16 cellular contexts compared by ENCODE assay signal in genomic region chr13:99299545-99300341, GRCh38. TPM values are rescaled to one million over a fixed set of nuclear protein-coding genes. Genes with fewer than 3 reads are reported as not detected.
DNase-seq lines count a peak whose midpoint lies in the region; ATAC-seq and TF ChIP-seq lines count a peak whose summit lies in the region.
"Had no signal": no experiment of that assay in that cellular context is flagged by ENCODE, and none has a peak within 500 bp of the region (broad histone marks: within the 10 kb centered on the region; RNA-seq: fewer than 3 reads in every experiment).

No MANE protein-coding gene starts in this region.

- no peak for ATAC-seq in activated naive CD8-positive, alpha-beta T cell treated with anti-CD3 and anti-CD28 coated beads, Interleukin-2, amount 50 U/mL, for 24 hours
- ATAC-seq in stimulated activated memory B cell treated with anti-CD40 and anti-IgM and Interleukin-4, amounts not matched to agents 10 μg/mL and 1 μg/mL and 100 μg/mL, for 72 hours, result no peak
- ATAC-seq in HG03442 (IDR thresholded peaks at IDR 0.05; ENCODE audit: unreplicated experiment), result no peak

- H3K4me3 ChIP-seq in HL-60 (replicated peaks; ENCODE audit: insufficient read depth, low read length), result no peak overlapping the region
- H3K4me3 ChIP-seq: MG63 had no signal

- peak overlapping the region; percentile 93 for H3K27ac ChIP-seq in HL-60 (replicated peaks)
- H3K27ac ChIP-seq: parathyroid adenoma had no signal

- H3K9me3 Mint-ChIP-seq in activated naive CD4-positive, alpha-beta T cell treated with anti-CD3 and anti-CD28 coated beads for 36 hours, result no peaks in the 10 kb centered on the region
- no peaks in the 10 kb centered on the region for H3K9me3 Mint-ChIP-seq in activated naive CD8-positive, alpha-beta T cell treated with anti-CD3 and anti-CD28 coated beads, Interleukin-2, amount 50 U/mL, for 24 hours
- no peaks in the 10 kb centered on the region for H3K9me3 Mint-ChIP-seq in stimulated activated memory B cell treated with anti-CD40 and anti-IgM and Interleukin-4, amounts not matched to agents 10 μg/mL and 1 μg/mL and 100 μg/mL, for 72 hours
- H3K9me3 Mint-ChIP-seq: T-helper 1 cell treated with Interleukin-12 subunit alpha and Interleukin-12 subunit beta and Interleukin-4 antibody, amounts not matched to agents 30 μg/mL and 1 μg/mL, for 36 hours had no signal

- CTCF ChIA-PET in activated naive CD4-positive, alpha-beta T cell treated with anti-CD3 and anti-CD28 coated beads for 36 hours (lab: Charles Lee), result interaction anchor here (0.6 to 5.1 kb wide), 9 partner anchors 13 to 730 kb away, joined by 3 to 49 read pairs (median 3); no protein-coding TSS in a partner anchor

- no peaks in the 10 kb centered on the region for H3K27me3 Mint-ChIP-seq in activated naive CD4-positive, alpha-beta T cell treated with anti-CD3 and anti-CD28 coated beads for 36 hours (ENCODE audit: low read depth)
- H3K27me3 Mint-ChIP-seq in activated naive CD8-positive, alpha-beta T cell treated with anti-CD3 and anti-CD28 coated beads, Interleukin-2, amount 50 U/mL, for 24 hours, result no peaks in the 10 kb centered on the region
- no peaks in the 10 kb centered on the region for H3K27me3 Mint-ChIP-seq in stimulated activated memory B cell treated with anti-CD40 and anti-IgM and Interleukin-4, amounts not matched to agents 10 μg/mL and 1 μg/mL and 100 μg/mL, for 72 hours

- peaks cover 39% of the 10 kb centered on the region for H3K36me3 Mint-ChIP-seq in activated naive CD4-positive, alpha-beta T cell treated with anti-CD3 and anti-CD28 coated beads for 36 hours (ENCODE audit: low read depth)
- peaks cover 58% of the 10 kb centered on the region for H3K36me3 Mint-ChIP-seq in activated naive CD8-positive, alpha-beta T cell treated with anti-CD3 and anti-CD28 coated beads, Interleukin-2, amount 50 U/mL, for 24 hours (ENCODE audit: low read depth)
- H3K36me3 Mint-ChIP-seq in stimulated activated memory B cell treated with anti-CD40 and anti-IgM and Interleukin-4, amounts not matched to agents 10 μg/mL and 1 μg/mL and 100 μg/mL, for 72 hours, result peaks cover 57% of the 10 kb centered on the region

- DNase-seq in activated naive CD4-positive, alpha-beta T cell treated with anti-CD3 and anti-CD28 coated beads for 36 hours, result no peak
- DNase-seq in activated naive CD4-positive, alpha-beta T cell treated with Interleukin-2 at 50 U/mL for 16 hours, result no peak
- peak in 1 of 2 experiments; percentile 56 for DNase-seq in HL-60 (ENCODE audit: low read depth in 1 of 2, low spot score in 1 of 2)
- no peak for DNase-seq in activated naive CD8-positive, alpha-beta T cell treated with anti-CD3 and anti-CD28 coated beads, Interleukin-2, amount 50 U/mL, for 24 hours
- no peak for DNase-seq in DMS53 treated with DMSO at 0.1 percent for 48 hours (lab: John Stamatoyannopoulos, UW; ENCODE audit: unreplicated experiment)
- no peak for DNase-seq in activated gamma-delta T cell (lab: John Stamatoyannopoulos, UW)
- DNase-seq: EL; foreskin fibroblast; MG63; NCI-H2227 treated with DMSO at 0.1 percent for 48 hours; stimulated activated CD8-positive, alpha-beta memory T cell treated with anti-CD3 and anti-CD28 coated beads, Interleukin-4, amount 100 ng/mL, for 48 hours had no signal

- peak overlapping the region; percentile 51 for H3K4me3 Mint-ChIP-seq in activated naive CD4-positive, alpha-beta T cell treated with anti-CD3 and anti-CD28 coated beads for 36 hours
- peak overlapping the region; percentile 45 for H3K4me3 Mint-ChIP-seq in activated naive CD8-positive, alpha-beta T cell treated with anti-CD3 and anti-CD28 coated beads, Interleukin-2, amount 50 U/mL, for 24 hours
- H3K4me3 Mint-ChIP-seq in stimulated activated memory B cell treated with anti-CD40 and anti-IgM and Interleukin-4, amounts not matched to agents 10 μg/mL and 1 μg/mL and 100 μg/mL, for 72 hours, result peak overlapping the region; percentile 45
- H3K4me3 Mint-ChIP-seq: T-helper 1 cell treated with Interleukin-12 subunit alpha and Interleukin-12 subunit beta and Interleukin-4 antibody, amounts not matched to agents 30 μg/mL and 1 μg/mL, for 36 hours had no signal

- H3K4me1 Mint-ChIP-seq in activated naive CD4-positive, alpha-beta T cell treated with anti-CD3 and anti-CD28 coated beads for 36 hours (ENCODE audit: low read depth), result peaks cover 87% of the 10 kb centered on the region
- peaks cover 91% of the 10 kb centered on the region for H3K4me1 Mint-ChIP-seq in activated naive CD8-positive, alpha-beta T cell treated with anti-CD3 and anti-CD28 coated beads, Interleukin-2, amount 50 U/mL, for 24 hours
- peaks cover 92% of the 10 kb centered on the region for H3K4me1 Mint-ChIP-seq in stimulated activated memory B cell treated with anti-CD40 and anti-IgM and Interleukin-4, amounts not matched to agents 10 μg/mL and 1 μg/mL and 100 μg/mL, for 72 hours

- H3K27ac Mint-ChIP-seq in activated naive CD4-positive, alpha-beta T cell treated with anti-CD3 and anti-CD28 coated beads for 36 hours, result peak overlapping the region; percentile 87
- H3K27ac Mint-ChIP-seq in activated naive CD8-positive, alpha-beta T cell treated with anti-CD3 and anti-CD28 coated beads, Interleukin-2, amount 50 U/mL, for 24 hours, result peak overlapping the region; percentile 85
- H3K27ac Mint-ChIP-seq in stimulated activated memory B cell treated with anti-CD40 and anti-IgM and Interleukin-4, amounts not matched to agents 10 μg/mL and 1 μg/mL and 100 μg/mL, for 72 hours, result peak overlapping the region; percentile 84

- intact Hi-C loops in activated naive CD4-positive, alpha-beta T cell treated with anti-CD3 and anti-CD28 coated beads for 36 hours (cut with micrococcal nuclease), result loop anchor here (5.0 kb wide), 1 partner anchor 198 kb away; no protein-coding TSS in a partner anchor

- no peak for TF ChIP-seq CTCF in HL-60 (IDR thresholded peaks at IDR 0.05; ENCODE audit: insufficient read depth, low read length)

- H3K27me3 ChIP-seq in HL-60 (ENCODE audit: insufficient read depth, poor library complexity, severe bottlenecking), result no peaks in the 10 kb centered on the region
- H3K27me3 ChIP-seq: MG63 had no signal

RNA-seq across cellular contexts. Expression of gene GPR183, which starts 7.5 kb away (rescaled TPM):
- total RNA-seq in activated naive CD4-positive, alpha-beta T cell treated with anti-CD3 and anti-CD28 coated beads for 36 hours, result 10 to 100 TPM; 37.4 to 38.8 TPM
- total RNA-seq: HT-29 had no signal

RNA-seq across cellular contexts. Expression of gene GPR18, which starts 41.6 kb away (rescaled TPM):
- total RNA-seq in activated naive CD4-positive, alpha-beta T cell treated with anti-CD3 and anti-CD28 coated beads for 36 hours, result 1 to 10 TPM; 2.4 TPM
- total RNA-seq: HT-29 had no signal
